18 cellular contexts compared by ENCODE assay signal in genomic region chr22:29212738-29213137, GRCh38. TPM values are rescaled to one million over a fixed set of nuclear protein-coding genes. Genes with fewer than 3 reads are reported as not detected.
DNase-seq lines count a peak whose midpoint lies in the region; ATAC-seq, FAIRE-seq and TF ChIP-seq lines count a peak whose summit lies in the region.
"Had no signal": no experiment of that assay in that cellular context is flagged by ENCODE, and none has a peak within 500 bp of the region (broad histone marks: within the 10 kb centered on the region; RNA-seq: fewer than 3 reads in every experiment).

No MANE protein-coding gene starts in this region.

- no peaks in the 10 kb centered on the region for H3K9me3 ChIP-seq in pancreas
- H3K9me3 ChIP-seq: A549, BLaER1, Caco-2, HAP-1 had no signal

- peak; percentile 17 for FAIRE-seq in GM12892 (lab: Jason Lieb, UNC)
- FAIRE-seq in pancreas (lab: Jason Lieb, UNC): no peak
- FAIRE-seq: A549, H1, HepG2, HTR-8/SVneo had no signal

- intact Hi-C loops in pancreas (cut with DNase I): no loop called here

- TF ChIP-seq CTCF in pancreas (IDR thresholded peaks at IDR 0.05): no peak

- H3K4me1 ChIP-seq in pancreas: peaks cover 0 to 16% (median 8%) of the 10 kb centered on the region in 3 donors
- H3K4me1 ChIP-seq: A549, Caco-2, HAP-1 had no signal

- peak; percentile 43 to 64 (median 50) for ATAC-seq in pancreas
- no peak for ATAC-seq in SK-N-SH treated with all-trans-retinoic acid at 6 μM for 48 hours
- ATAC-seq: A549, HepG2 had no signal

- DNase-seq in GM12892 (ENCODE audit: insufficient read length) (no peak), NCI-H1694 (lab: John Stamatoyannopoulos, UW) (peak; percentile 62), cerebellum (ENCODE audit: low spot score) (peak; percentile 36), pancreas (peak in 2 of 6 donors; percentile 48 to 60), AG08396 (ENCODE audit: low spot score) (no peak)
- DNase-seq in activated CD8-positive, alpha-beta memory T cell treated with anti-CD3 and anti-CD28 coated beads for 24 hours: no peak
- no peak for DNase-seq in stimulated activated CD4-positive, alpha-beta T cell treated with anti-CD3 and anti-CD28 coated beads, Interleukin-2, amount 100 ng/mL, for 24 hours
- DNase-seq: Caco-2; CD8-positive, alpha-beta memory T cell; DND-41; GF-D8 had no signal

- H3K36me3 ChIP-seq in pancreas: no peaks in the 10 kb centered on the region
- H3K36me3 ChIP-seq: BLaER1, HAP-1 had no signal

- 49 to 50% methylated on average over 11 of the region's 11 CpGs for WGBS in pancreas, 2 donors

- TF ChIP-seq POLR2A in GM12892 (IDR thresholded peaks at IDR 0.05; ENCODE audit: low read depth, low read length): no peak

- no peaks in the 10 kb centered on the region for H3K27me3 ChIP-seq in pancreas

- H3K4me3 ChIP-seq in pancreas: no peak overlapping the region
- H3K4me3 ChIP-seq: A549, BLaER1, HAP-1 had no signal

- no peak overlapping the region for H3K27ac ChIP-seq in pancreas
- H3K27ac ChIP-seq: A549, BLaER1 had no signal

TF ChIP-seq in SK-N-SH treated with all-trans-retinoic acid at 6 μM for 48 hours, 23 proteins besides CTCF, POLR2A, EP300 and RAD21:
- TF ChIP-seq TCF4 (CRISPR knock-in tag; IDR thresholded peaks at IDR 0.05; ENCODE audit: borderline replicate concordance) (no peak), ARNTL (CRISPR knock-in tag; IDR thresholded peaks at IDR 0.05; ENCODE audit: borderline replicate concordance, low read depth) (no peak), ESRRG (CRISPR knock-in tag; IDR thresholded peaks at IDR 0.05) (no peak), BACH2 (CRISPR knock-in tag; IDR thresholded peaks at IDR 0.05; ENCODE audit: borderline replicate concordance) (no peak), PATZ1 (CRISPR knock-in tag; IDR thresholded peaks at IDR 0.05; ENCODE audit: borderline replicate concordance) (no peak), ZNF565 (CRISPR knock-in tag; conservative IDR thresholded peaks at IDR 0.05; ENCODE audit: low read depth) (no peak), RARB (CRISPR knock-in tag; IDR thresholded peaks at IDR 0.05) (no peak), ISL1 (CRISPR knock-in tag; IDR thresholded peaks at IDR 0.05) (no peak), TOX (CRISPR knock-in tag; IDR thresholded peaks at IDR 0.05; ENCODE audit: borderline replicate concordance) (no peak)
- TF ChIP-seq, protein P1, sequence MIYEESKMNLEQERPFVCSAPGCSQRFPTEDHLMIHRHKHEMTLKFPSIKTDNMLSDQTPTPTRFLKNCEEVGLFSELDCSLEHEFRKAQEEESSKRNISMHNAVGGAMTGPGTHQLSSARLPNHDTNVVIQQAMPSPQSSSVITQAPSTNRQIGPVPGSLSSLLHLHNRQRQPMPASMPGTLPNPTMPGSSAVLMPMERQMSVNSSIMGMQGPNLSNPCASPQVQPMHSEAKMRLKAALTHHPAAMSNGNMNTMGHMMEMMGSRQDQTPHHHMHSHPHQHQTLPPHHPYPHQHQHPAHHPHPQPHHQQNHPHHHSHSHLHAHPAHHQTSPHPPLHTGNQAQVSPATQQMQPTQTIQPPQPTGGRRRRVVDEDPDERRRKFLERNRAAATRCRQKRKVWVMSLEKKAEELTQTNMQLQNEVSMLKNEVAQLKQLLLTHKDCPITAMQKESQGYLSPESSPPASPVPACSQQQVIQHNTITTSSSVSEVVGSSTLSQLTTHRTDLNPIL (CRISPR knock-in tag; IDR thresholded peaks at IDR 0.05; ENCODE audit: low read depth): no peak

RNA-seq across cellular contexts. Expression of gene EMID1, which starts 7.0 kb away (rescaled TPM):
- polyA plus RNA-seq in GM12892 (2012; ENCODE audit: missing spikeins): 10.9 TPM
- total RNA-seq in cerebellum (8.0 TPM), pancreas (10 to 100 TPM in 2 of 6 donors, 1 to 10 TPM in 4; 6.2 to 10.6 (median 8.3) TPM)
- polyA plus RNA-seq in pancreas: 10 to 100 TPM; 11.7 to 16.8 TPM
- total RNA-seq: CD8-positive, alpha-beta memory T cell had no signal

RNA-seq across cellular contexts. Expression of gene RHBDD3, which starts 55.0 kb away (rescaled TPM):
- polyA plus RNA-seq in GM12892 (2012; ENCODE audit: missing spikeins): 8.0 TPM
- total RNA-seq in cerebellum: 21.1 TPM
- total RNA-seq in pancreas: 10 to 100 TPM in 2 of 6 donors, 1 to 10 TPM in 4; 5.4 to 13.2 (median 9.0) TPM
- 10 to 100 TPM; 36.2 to 38.2 TPM for polyA plus RNA-seq in pancreas

RNA-seq across cellular contexts. Expression of gene EWSR1, which starts 55.3 kb away (rescaled TPM):
- 159 TPM for polyA plus RNA-seq in GM12892 (2012; ENCODE audit: missing spikeins)
- total RNA-seq in cerebellum (206 TPM), pancreas (100 to 1,000 TPM in 3 of 6 donors, 10 to 100 TPM in 3; 49.2 to 104 (median 87.5) TPM)
- 100 to 1,000 TPM; 136 to 257 TPM for polyA plus RNA-seq in pancreas

Comparison
In these comparisons a context has a peak if more than half of its experiments do, and no peak if none do; other contexts are left out.
1. DNase-seq: peak in NCI-H1694 (single experiment) and cerebellum (single experiment); none in GM12892 (single experiment), activated CD8-positive, alpha-beta memory T cell treated with anti-CD3 and anti-CD28 coated beads for 24 hours (single experiment), stimulated activated CD4-positive, alpha-beta T cell treated with anti-CD3 and anti-CD28 coated beads, Interleukin-2, amount 100 ng/mL, for 24 hours (0 of 2) and AG08396 (single experiment).